1 cellular context compared by ENCODE assay signal in genomic region chr11:108697872-108698473, GRCh38.
TF ChIP-seq lines count a peak whose summit lies in the region.

No MANE protein-coding gene starts in this region.

TF ChIP-seq in IMR-90, 13 proteins besides CTCF, POLR2A, EP300 and RAD21:
- peak; percentile 97 for TF ChIP-seq SMC3 (IDR thresholded peaks at IDR 0.05; ENCODE audit: low read depth, low read length)
- TF ChIP-seq, protein P1, sequence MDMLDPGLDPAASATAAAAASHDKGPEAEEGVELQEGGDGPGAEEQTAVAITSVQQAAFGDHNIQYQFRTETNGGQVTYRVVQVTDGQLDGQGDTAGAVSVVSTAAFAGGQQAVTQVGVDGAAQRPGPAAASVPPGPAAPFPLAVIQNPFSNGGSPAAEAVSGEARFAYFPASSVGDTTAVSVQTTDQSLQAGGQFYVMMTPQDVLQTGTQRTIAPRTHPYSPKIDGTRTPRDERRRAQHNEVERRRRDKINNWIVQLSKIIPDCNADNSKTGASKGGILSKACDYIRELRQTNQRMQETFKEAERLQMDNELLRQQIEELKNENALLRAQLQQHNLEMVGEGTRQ (IDR thresholded peaks at IDR 0.05; ENCODE audit: low read depth, low read length): no peak
- TF ChIP-seq FOS (IDR thresholded peaks at IDR 0.05; ENCODE audit: low read depth, low read length): no peak
